ENCODE assay signal across 25 cellular contexts in the genomic region with DNA sequence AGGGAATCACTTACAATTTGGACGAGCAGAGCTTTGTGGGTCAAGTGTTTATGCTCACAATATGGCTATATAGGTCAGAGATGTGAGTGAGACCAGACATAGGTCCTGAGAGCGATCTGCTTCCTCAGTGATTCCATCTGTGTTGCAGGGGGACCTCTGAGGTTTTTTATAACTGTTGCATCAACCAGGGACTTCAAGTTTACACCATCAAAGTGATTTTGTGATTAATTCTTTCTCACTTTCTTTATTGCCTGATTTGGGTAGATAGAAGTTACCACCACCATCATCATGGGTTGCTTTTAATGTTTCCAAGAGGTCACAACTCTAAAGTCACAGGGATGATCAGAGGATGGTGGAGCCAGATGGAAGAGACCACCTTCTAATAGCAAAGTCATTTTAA.
"Had no signal": no experiment of that assay in that cellular context is flagged by ENCODE, and none has a peak within 500 bp of the region (broad histone marks: within the 10 kb centered on the region; RNA-seq: fewer than 3 reads in every experiment).

No MANE protein-coding gene starts in this region.

- H3K4me1 Mint-ChIP-seq: natural killer cell had no signal

- H3K4me2 ChIP-seq: hepatocyte had no signal

- H3K27me3 ChIP-seq: foreskin keratinocyte, right lobe of liver, upper lobe of left lung had no signal

- H3K27ac Mint-ChIP-seq: memory B cell, natural killer cell had no signal

- H3K36me3 Mint-ChIP-seq: memory B cell, natural killer cell had no signal

- H3K9me3 ChIP-seq: esophagus muscularis mucosa, gastroesophageal sphincter, heart left ventricle, pancreas, right lobe of liver, thoracic aorta, tibial nerve, upper lobe of left lung had no signal

- H3K4me1 ChIP-seq: esophagus muscularis mucosa, foreskin keratinocyte, gastroesophageal sphincter, heart left ventricle, pancreas, right lobe of liver, tibial nerve, upper lobe of left lung had no signal

- H3K4me3 ChIP-seq: coronary artery, esophagus muscularis mucosa, gastroesophageal sphincter, heart left ventricle, hepatocyte, lung, pancreas, right lobe of liver, thoracic aorta, tibial nerve, upper lobe of left lung had no signal

- DNase-seq: dermis blood vessel endothelial cell; effector memory CD4-positive, alpha-beta T cell; foreskin keratinocyte; heart left ventricle; kidney; natural killer cell; occipital lobe; pancreas; right lobe of liver; small intestine; stimulated activated CD4-positive, alpha-beta T cell treated with anti-CD3 and anti-CD28 coated beads, Interleukin-12 subunit alpha, Interleukin-12 subunit beta, amount 100 ng/mL, for 4 hours; stimulated activated CD4-positive, alpha-beta T cell treated with anti-CD3 and anti-CD28 coated beads, Interleukin-1b, Interleukin-23, amount 100 ng/mL, for 48 hours; stimulated activated CD4-positive, alpha-beta T cell treated with anti-CD3 and anti-CD28 coated beads, Interleukin-4, amount 100 ng/mL, for 1 hour; stimulated activated CD8-positive, alpha-beta memory T cell treated with anti-CD3 and anti-CD28 coated beads, Interleukin-4, amount 100 ng/mL, for 48 hours; stimulated activated naive CD4-positive, alpha-beta T cell treated with Interleukin-2 at 50 U/mL for 16 hours; upper lobe of left lung had no signal

- H2AFZ ChIP-seq: hepatocyte had no signal

- ATAC-seq: foreskin keratinocyte, gastroesophageal sphincter, heart left ventricle, left lobe of liver, natural killer cell, pancreas, right lobe of liver had no signal

- H3K9me3 Mint-ChIP-seq: memory B cell, natural killer cell had no signal

- H3K27ac ChIP-seq: coronary artery, esophagus muscularis mucosa, foreskin keratinocyte, gastroesophageal sphincter, heart left ventricle, hepatocyte, pancreas, right lobe of liver, thoracic aorta, tibial nerve, upper lobe of left lung had no signal

- H3K4me3 Mint-ChIP-seq: memory B cell, natural killer cell had no signal

- H3K36me3 ChIP-seq: esophagus muscularis mucosa, gastroesophageal sphincter, heart left ventricle, pancreas, right lobe of liver, thoracic aorta, tibial nerve, upper lobe of left lung had no signal

- H3K79me2 ChIP-seq: hepatocyte had no signal
